In genomic region chr11:45149483-45150056, GRCh38 we compare ENCODE assay signal across 1 cellular context.
TF ChIP-seq lines count a peak whose summit lies in the region.

No MANE protein-coding gene starts in this region.

TF ChIP-seq in K562, 482 proteins besides CTCF, POLR2A, EP300 and RAD21:
- TF ChIP-seq E2F8 (IDR thresholded peaks at IDR 0.05; ENCODE audit: low read depth, partially characterized antibody), result no peak
- TF ChIP-seq, protein P1, sequence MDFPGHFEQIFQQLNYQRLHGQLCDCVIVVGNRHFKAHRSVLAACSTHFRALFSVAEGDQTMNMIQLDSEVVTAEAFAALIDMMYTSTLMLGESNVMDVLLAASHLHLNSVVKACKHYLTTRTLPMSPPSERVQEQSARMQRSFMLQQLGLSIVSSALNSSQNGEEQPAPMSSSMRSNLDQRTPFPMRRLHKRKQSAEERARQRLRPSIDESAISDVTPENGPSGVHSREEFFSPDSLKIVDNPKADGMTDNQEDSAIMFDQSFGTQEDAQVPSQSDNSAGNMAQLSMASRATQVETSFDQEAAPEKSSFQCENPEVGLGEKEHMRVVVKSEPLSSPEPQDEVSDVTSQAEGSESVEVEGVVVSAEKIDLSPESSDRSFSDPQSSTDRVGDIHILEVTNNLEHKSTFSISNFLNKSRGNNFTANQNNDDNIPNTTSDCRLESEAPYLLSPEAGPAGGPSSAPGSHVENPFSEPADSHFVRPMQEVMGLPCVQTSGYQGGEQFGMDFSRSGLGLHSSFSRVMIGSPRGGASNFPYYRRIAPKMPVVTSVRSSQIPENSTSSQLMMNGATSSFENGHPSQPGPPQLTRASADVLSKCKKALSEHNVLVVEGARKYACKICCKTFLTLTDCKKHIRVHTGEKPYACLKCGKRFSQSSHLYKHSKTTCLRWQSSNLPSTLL (IDR thresholded peaks at IDR 0.05), result no peak
- no peak for TF ChIP-seq MTF1 (CRISPR knock-in tag; IDR thresholded peaks at IDR 0.05; ENCODE audit: borderline replicate concordance)
- TF ChIP-seq FOS (IDR thresholded peaks at IDR 0.05; ENCODE audit: extremely low read depth, insufficient read length), result no peak
- TF ChIP-seq HDAC8 (tag; IDR thresholded peaks at IDR 0.05), result no peak
- TF ChIP-seq HNRNPH1 (optimal IDR thresholded peaks at IDR 0.05; ENCODE audit: low read depth, low read length), result no peak
- 0 out of 2 replicates have a peak, but pooled peaks have one; percentile 33 for TF ChIP-seq TRIM28 (IDR thresholded peaks at IDR 0.05)
- TF ChIP-seq ZNF12 (CRISPR knock-in tag; IDR thresholded peaks at IDR 0.05), result peak; percentile 99
- TF ChIP-seq, protein P2, sequence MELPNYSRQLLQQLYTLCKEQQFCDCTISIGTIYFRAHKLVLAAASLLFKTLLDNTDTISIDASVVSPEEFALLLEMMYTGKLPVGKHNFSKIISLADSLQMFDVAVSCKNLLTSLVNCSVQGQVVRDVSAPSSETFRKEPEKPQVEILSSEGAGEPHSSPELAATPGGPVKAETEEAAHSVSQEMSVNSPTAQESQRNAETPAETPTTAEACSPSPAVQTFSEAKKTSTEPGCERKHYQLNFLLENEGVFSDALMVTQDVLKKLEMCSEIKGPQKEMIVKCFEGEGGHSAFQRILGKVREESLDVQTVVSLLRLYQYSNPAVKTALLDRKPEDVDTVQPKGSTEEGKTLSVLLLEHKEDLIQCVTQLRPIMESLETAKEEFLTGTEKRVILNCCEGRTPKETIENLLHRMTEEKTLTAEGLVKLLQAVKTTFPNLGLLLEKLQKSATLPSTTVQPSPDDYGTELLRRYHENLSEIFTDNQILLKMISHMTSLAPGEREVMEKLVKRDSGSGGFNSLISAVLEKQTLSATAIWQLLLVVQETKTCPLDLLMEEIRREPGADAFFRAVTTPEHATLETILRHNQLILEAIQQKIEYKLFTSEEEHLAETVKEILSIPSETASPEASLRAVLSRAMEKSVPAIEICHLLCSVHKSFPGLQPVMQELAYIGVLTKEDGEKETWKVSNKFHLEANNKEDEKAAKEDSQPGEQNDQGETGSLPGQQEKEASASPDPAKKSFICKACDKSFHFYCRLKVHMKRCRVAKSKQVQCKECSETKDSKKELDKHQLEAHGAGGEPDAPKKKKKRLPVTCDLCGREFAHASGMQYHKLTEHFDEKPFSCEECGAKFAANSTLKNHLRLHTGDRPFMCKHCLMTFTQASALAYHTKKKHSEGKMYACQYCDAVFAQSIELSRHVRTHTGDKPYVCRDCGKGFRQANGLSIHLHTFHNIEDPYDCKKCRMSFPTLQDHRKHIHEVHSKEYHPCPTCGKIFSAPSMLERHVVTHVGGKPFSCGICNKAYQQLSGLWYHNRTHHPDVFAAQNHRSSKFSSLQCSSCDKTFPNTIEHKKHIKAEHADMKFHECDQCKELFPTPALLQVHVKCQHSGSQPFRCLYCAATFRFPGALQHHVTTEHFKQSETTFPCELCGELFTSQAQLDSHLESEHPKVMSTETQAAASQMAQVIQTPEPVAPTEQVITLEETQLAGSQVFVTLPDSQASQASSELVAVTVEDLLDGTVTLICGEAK (IDR thresholded peaks at IDR 0.05), result no peak
- TF ChIP-seq, protein P2 (CRISPR knock-in tag; IDR thresholded peaks at IDR 0.05), result no peak
- TF ChIP-seq ZNF133 (CRISPR knock-in tag; IDR thresholded peaks at IDR 0.05), result no peak
- TF ChIP-seq TFAM (CRISPR knock-in tag; conservative IDR thresholded peaks at IDR 0.05), result no peak
- no peak for TF ChIP-seq ATF1 (CRISPR knock-in tag; IDR thresholded peaks at IDR 0.05)
- no peak for TF ChIP-seq ATF1 (tag; IDR thresholded peaks at IDR 0.05)
- TF ChIP-seq MCM7 (IDR thresholded peaks at IDR 0.05), result no peak
- TF ChIP-seq CEBPG (CRISPR knock-in tag; IDR thresholded peaks at IDR 0.05), result no peak
- no peak for TF ChIP-seq CEBPG (tag; conservative IDR thresholded peaks at IDR 0.05 in 1 of 2, IDR thresholded peaks at IDR 0.05 in 1 of 2)
- no peak for TF ChIP-seq ZNF3 (CRISPR knock-in tag; IDR thresholded peaks at IDR 0.05)
- no peak for TF ChIP-seq PURB (CRISPR knock-in tag; IDR thresholded peaks at IDR 0.05; ENCODE audit: low read depth)
- TF ChIP-seq CREB3L1 (IDR thresholded peaks at IDR 0.05; ENCODE audit: borderline replicate concordance, low read depth), result no peak
- peak; percentile 10 for TF ChIP-seq RBM25 (IDR thresholded peaks at IDR 0.05; ENCODE audit: low read depth, low read length, severe bottlenecking)
- TF ChIP-seq, protein P3, sequence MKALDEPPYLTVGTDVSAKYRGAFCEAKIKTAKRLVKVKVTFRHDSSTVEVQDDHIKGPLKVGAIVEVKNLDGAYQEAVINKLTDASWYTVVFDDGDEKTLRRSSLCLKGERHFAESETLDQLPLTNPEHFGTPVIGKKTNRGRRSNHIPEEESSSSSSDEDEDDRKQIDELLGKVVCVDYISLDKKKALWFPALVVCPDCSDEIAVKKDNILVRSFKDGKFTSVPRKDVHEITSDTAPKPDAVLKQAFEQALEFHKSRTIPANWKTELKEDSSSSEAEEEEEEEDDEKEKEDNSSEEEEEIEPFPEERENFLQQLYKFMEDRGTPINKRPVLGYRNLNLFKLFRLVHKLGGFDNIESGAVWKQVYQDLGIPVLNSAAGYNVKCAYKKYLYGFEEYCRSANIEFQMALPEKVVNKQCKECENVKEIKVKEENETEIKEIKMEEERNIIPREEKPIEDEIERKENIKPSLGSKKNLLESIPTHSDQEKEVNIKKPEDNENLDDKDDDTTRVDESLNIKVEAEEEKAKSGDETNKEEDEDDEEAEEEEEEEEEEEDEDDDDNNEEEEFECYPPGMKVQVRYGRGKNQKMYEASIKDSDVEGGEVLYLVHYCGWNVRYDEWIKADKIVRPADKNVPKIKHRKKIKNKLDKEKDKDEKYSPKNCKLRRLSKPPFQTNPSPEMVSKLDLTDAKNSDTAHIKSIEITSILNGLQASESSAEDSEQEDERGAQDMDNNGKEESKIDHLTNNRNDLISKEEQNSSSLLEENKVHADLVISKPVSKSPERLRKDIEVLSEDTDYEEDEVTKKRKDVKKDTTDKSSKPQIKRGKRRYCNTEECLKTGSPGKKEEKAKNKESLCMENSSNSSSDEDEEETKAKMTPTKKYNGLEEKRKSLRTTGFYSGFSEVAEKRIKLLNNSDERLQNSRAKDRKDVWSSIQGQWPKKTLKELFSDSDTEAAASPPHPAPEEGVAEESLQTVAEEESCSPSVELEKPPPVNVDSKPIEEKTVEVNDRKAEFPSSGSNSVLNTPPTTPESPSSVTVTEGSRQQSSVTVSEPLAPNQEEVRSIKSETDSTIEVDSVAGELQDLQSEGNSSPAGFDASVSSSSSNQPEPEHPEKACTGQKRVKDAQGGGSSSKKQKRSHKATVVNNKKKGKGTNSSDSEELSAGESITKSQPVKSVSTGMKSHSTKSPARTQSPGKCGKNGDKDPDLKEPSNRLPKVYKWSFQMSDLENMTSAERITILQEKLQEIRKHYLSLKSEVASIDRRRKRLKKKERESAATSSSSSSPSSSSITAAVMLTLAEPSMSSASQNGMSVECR (CRISPR knock-in tag; IDR thresholded peaks at IDR 0.05), result no peak
- no peak for TF ChIP-seq GATA2 (CRISPR knock-in tag; IDR thresholded peaks at IDR 0.05)
- TF ChIP-seq ETV6 (IDR thresholded peaks at IDR 0.05; ENCODE audit: borderline replicate concordance in 1 of 2, low read depth in 2 of 2, low read length in 1 of 2), result no peak
- TF ChIP-seq ETV6 (CRISPR knock-in tag; IDR thresholded peaks at IDR 0.05; ENCODE audit: borderline replicate concordance), result no peak
- TF ChIP-seq, protein P4, sequence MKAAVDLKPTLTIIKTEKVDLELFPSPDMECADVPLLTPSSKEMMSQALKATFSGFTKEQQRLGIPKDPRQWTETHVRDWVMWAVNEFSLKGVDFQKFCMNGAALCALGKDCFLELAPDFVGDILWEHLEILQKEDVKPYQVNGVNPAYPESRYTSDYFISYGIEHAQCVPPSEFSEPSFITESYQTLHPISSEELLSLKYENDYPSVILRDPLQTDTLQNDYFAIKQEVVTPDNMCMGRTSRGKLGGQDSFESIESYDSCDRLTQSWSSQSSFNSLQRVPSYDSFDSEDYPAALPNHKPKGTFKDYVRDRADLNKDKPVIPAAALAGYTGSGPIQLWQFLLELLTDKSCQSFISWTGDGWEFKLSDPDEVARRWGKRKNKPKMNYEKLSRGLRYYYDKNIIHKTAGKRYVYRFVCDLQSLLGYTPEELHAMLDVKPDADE (conservative IDR thresholded peaks at IDR 0.05; ENCODE audit: control insufficient read depth, low read depth, low read length), result no peak
